Comparison of ENCODE assay signal across 25 cellular contexts in genomic region chrX:122219226-122219625, GRCh38.
A peak's percentile ranks its signal among the peaks of the same experiment; 100 is the strongest.
DNase-seq lines count a peak whose midpoint lies in the region; ATAC-seq and TF ChIP-seq lines count a peak whose summit lies in the region.
"Had no signal": no experiment of that assay in that cellular context is flagged by ENCODE, and none has a peak within 500 bp of the region (broad histone marks: within the 10 kb centered on the region; RNA-seq: fewer than 3 reads in every experiment).

No MANE protein-coding gene starts in this region.

- no peaks in the 10 kb centered on the region for H3K4me1 Mint-ChIP-seq in stimulated activated memory B cell treated with anti-CD40 and anti-IgM and Interleukin-4, amounts not matched to agents 10 μg/mL and 1 μg/mL and 100 μg/mL, for 72 hours

- H3K4me3 Mint-ChIP-seq in stimulated activated memory B cell treated with anti-CD40 and anti-IgM and Interleukin-4, amounts not matched to agents 10 μg/mL and 1 μg/mL and 100 μg/mL, for 72 hours = no peak overlapping the region
- H3K4me3 Mint-ChIP-seq: CD4-positive, alpha-beta T cell; IgD-negative memory B cell had no signal

- peak; percentile 3 for DNase-seq in AG10803 (ENCODE audit: low read depth)
- no peak for DNase-seq in RWPE2 (ENCODE audit: low spot score)
- peak; percentile 0 for DNase-seq in choroid plexus epithelial cell (ENCODE audit: low read depth)
- peak; percentile 0 for DNase-seq in fibroblast of villous mesenchyme (ENCODE audit: low read depth)
- DNase-seq in NCI-H1417 treated with DMSO at 0.1 percent for 48 hours (lab: John Stamatoyannopoulos, UW) = no peak
- DNase-seq: CD4-positive, alpha-beta T cell; NCI-H1092 treated with DMSO at 0.1 percent for 48 hours; NCI-H1436 treated with DMSO at 0.1 percent for 48 hours; NCI-H187 treated with DMSO at 0.1 percent for 48 hours; NCI-H2171 treated with DMSO at 0.1 percent for 48 hours; NCI-H345; NCI-H510A treated with DMSO at 0.1 percent for 48 hours; NCI-H82; NK-92 treated with Interleukin-12 subunit alpha and Interleukin-12 subunit beta, amount 100 ng/mL, for 24 hours; PC-9; Right ventricle myocardium superior had no signal

- H3K9me3 Mint-ChIP-seq in stimulated activated memory B cell treated with anti-CD40 and anti-IgM and Interleukin-4, amounts not matched to agents 10 μg/mL and 1 μg/mL and 100 μg/mL, for 72 hours = peaks cover 5% of the 10 kb centered on the region

- ATAC-seq in RWPE2 (ENCODE audit: low read depth) (peak; percentile 73), HG03378 (IDR thresholded peaks at IDR 0.05; ENCODE audit: unreplicated experiment) (no peak)
- no peak for ATAC-seq in stimulated activated memory B cell treated with anti-CD40 and anti-IgM and Interleukin-4, amounts not matched to agents 10 μg/mL and 1 μg/mL and 100 μg/mL, for 72 hours
- ATAC-seq: GM23338 had no signal

- no peaks in the 10 kb centered on the region for H3K36me3 ChIP-seq in RWPE2 (ENCODE audit: low read depth)
- H3K36me3 ChIP-seq: BLaER1, HAP-1, SJSA1 had no signal

- peaks cover 21% of the 10 kb centered on the region for H3K4me1 ChIP-seq in RWPE2 (ENCODE audit: insufficient read depth, poor library complexity, severe bottlenecking)
- H3K4me1 ChIP-seq: BLaER1, HAP-1, SJSA1 had no signal

- no peak overlapping the region for H3K27ac Mint-ChIP-seq in stimulated activated memory B cell treated with anti-CD40 and anti-IgM and Interleukin-4, amounts not matched to agents 10 μg/mL and 1 μg/mL and 100 μg/mL, for 72 hours
- H3K27ac Mint-ChIP-seq: CD4-positive, alpha-beta T cell; IgD-negative memory B cell had no signal

- no peaks in the 10 kb centered on the region for H3K9me3 ChIP-seq in RWPE2 (ENCODE audit: severe bottlenecking)
- H3K9me3 ChIP-seq: BLaER1, HAP-1, SJSA1 had no signal

- H3K27me3 ChIP-seq in RWPE2 (ENCODE audit: insufficient read depth, poor library complexity, severe bottlenecking) = no peaks in the 10 kb centered on the region
- H3K27me3 ChIP-seq: SJSA1 had no signal

- no peaks in the 10 kb centered on the region for H3K36me3 Mint-ChIP-seq in stimulated activated memory B cell treated with anti-CD40 and anti-IgM and Interleukin-4, amounts not matched to agents 10 μg/mL and 1 μg/mL and 100 μg/mL, for 72 hours
- H3K36me3 Mint-ChIP-seq: IgD-negative memory B cell had no signal

- peaks cover 17% of the 10 kb centered on the region for H3K27me3 Mint-ChIP-seq in stimulated activated memory B cell treated with anti-CD40 and anti-IgM and Interleukin-4, amounts not matched to agents 10 μg/mL and 1 μg/mL and 100 μg/mL, for 72 hours
- H3K27me3 Mint-ChIP-seq: CD4-positive, alpha-beta T cell; IgD-negative memory B cell had no signal

- TF ChIP-seq CTCF in AG10803 (conservative IDR thresholded peaks at IDR 0.05; ENCODE audit: low read length) (no peak), RWPE2 (IDR thresholded peaks at IDR 0.05; ENCODE audit: poor library complexity, severe bottlenecking) (no peak), choroid plexus epithelial cell (conservative IDR thresholded peaks at IDR 0.05; ENCODE audit: low read depth, low read length) (no peak), fibroblast of villous mesenchyme (IDR thresholded peaks at IDR 0.05; ENCODE audit: insufficient read depth, low read depth, low read length) (no peak)

- H3K4me3 ChIP-seq in AG10803 (ENCODE audit: low read length) (no peak overlapping the region), RWPE2 (ENCODE audit: severe bottlenecking) (no peak overlapping the region), choroid plexus epithelial cell (ENCODE audit: low read depth, low read length) (no peak overlapping the region), fibroblast of villous mesenchyme (ENCODE audit: low read depth, low read length) (no peak overlapping the region)
- H3K4me3 ChIP-seq: BLaER1, GM23338, HAP-1, PC-9, SJSA1 had no signal

- H3K27ac ChIP-seq in RWPE2 (ENCODE audit: poor library complexity, severe bottlenecking) = peak overlapping the region; percentile 77
- H3K27ac ChIP-seq: BLaER1, HL-60, KMS-11, PC-9, SJSA1 had no signal

Comparison
In these comparisons a context has a peak if more than half of its experiments do, and no peak if none do; other contexts are left out.
1. DNase-seq: peak in AG10803 (single experiment), choroid plexus epithelial cell (single experiment) and fibroblast of villous mesenchyme (single experiment); none in RWPE2 (single experiment) and NCI-H1417 treated with DMSO at 0.1 percent for 48 hours (single experiment).